Comparison of ENCODE assay signal across 8 cellular contexts in genomic region chr1:27392096-27392777, GRCh38. TPM values are rescaled to one million over a fixed set of nuclear protein-coding genes. Genes with fewer than 3 reads are reported as not detected.
DNase-seq lines count a peak whose midpoint lies in the region; ATAC-seq and TF ChIP-seq lines count a peak whose summit lies in the region.

Gene GPR3 (plus strand): TSS chr1:27392622. CDS start chr1:27393799, 1,177 bp downstream.

- no peaks in the 10 kb centered on the region for H3K9me3 Mint-ChIP-seq in T-cell

- peaks cover 11 to 26% (median 24%) of the 10 kb centered on the region in 3 donors for H3K4me1 Mint-ChIP-seq in T-cell

- peaks cover 14% of the 10 kb centered on the region for H3K4me1 ChIP-seq in prostate gland (replicated peaks)
- peaks cover 32% of the 10 kb centered on the region for H3K4me1 ChIP-seq in upper lobe of right lung

- H3K27ac Mint-ChIP-seq in T-cell = peak within 1 kb of the TSS; percentile 37 to 38

- WGBS in prostate gland = 1% methylated on average over 56 of the region's 69 CpGs

- intact Hi-C loops in left cardiac atrium (cut with DNase I) = loop anchor here in 1 of 2 donors (5.0 to 10.0 kb wide), 2 partner anchors 35 to 287 kb away; no protein-coding TSS in a partner anchor
- intact Hi-C loops in prostate gland (cut with DNase I) = loop anchor here (5.0 to 10.0 kb wide), 2 partner anchors 270 to 347 kb away; no protein-coding TSS in a partner anchor
- intact Hi-C loops in upper lobe of right lung (cut with DNase I) = loop anchor here (2.0 to 10.0 kb wide), 3 partner anchors 91 to 273 kb away; partner anchors contain the start of gene AHDC1

- peak within 1 kb of the TSS; percentile 69 to 95 (median 76) for H3K4me3 Mint-ChIP-seq in T-cell

- POLR2A ChIA-PET in T-cell (lab: Charles Lee) = interaction anchor here in 1 of 2 donors (0.6 kb wide), 1 partner anchor 1515 kb away, joined by 10 read pairs; no protein-coding TSS in a partner anchor

- peak; percentile 32 for TF ChIP-seq POLR2A in prostate gland (IDR thresholded peaks at IDR 0.05)

- ATAC-seq in HG02678 (IDR thresholded peaks at IDR 0.05; ENCODE audit: unreplicated experiment) = peak; percentile 82
- ATAC-seq in T-cell (replicated peaks in 1 of 4) = peak; percentile 91 to 93 (median 92)
- peak; percentile 94 for ATAC-seq in left cardiac atrium
- ATAC-seq in upper lobe of right lung = peak; percentile 87

- peak; percentile 95 for DNase-seq in GM10266 (ENCODE audit: extremely low spot score)
- DNase-seq in NCI-H1417 (lab: John Stamatoyannopoulos, UW) = peak; percentile 89 to 93 (median 92)
- DNase-seq in T-cell = peak; percentile 84 to 96 (median 91)
- peak; percentile 83 for DNase-seq in amniotic epithelial cell (ENCODE audit: low read depth)
- peak; percentile 95 for DNase-seq in left cardiac atrium
- peak; percentile 88 for DNase-seq in prostate gland (ENCODE audit: low spot score)
- peak; percentile 92 for DNase-seq in upper lobe of right lung

- H3K36me3 ChIP-seq in prostate gland (no peaks in the 10 kb centered on the region), upper lobe of right lung (no peaks in the 10 kb centered on the region)

- H3K36me3 Mint-ChIP-seq in T-cell = no peaks in the 10 kb centered on the region

- peaks cover 0 to 3% of the 10 kb centered on the region in 2 donors for H3K27me3 Mint-ChIP-seq in T-cell

- H3K9me3 ChIP-seq in prostate gland (no peaks in the 10 kb centered on the region), upper lobe of right lung (no peaks in the 10 kb centered on the region)

- H3K27ac ChIP-seq in prostate gland = peak within 1 kb of the TSS; percentile 15 to 63
- peak within 1 kb of the TSS; percentile 55 for H3K27ac ChIP-seq in upper lobe of right lung

- TF ChIP-seq CTCF in GM10266 (IDR thresholded peaks at IDR 0.05; ENCODE audit: control insufficient read depth, insufficient read depth, low read depth, missing control alignments) = peak; percentile 72
- TF ChIP-seq CTCF in prostate gland (IDR thresholded peaks at IDR 0.05) = peak; percentile 21 to 75 (median 62)
- peak; percentile 57 for TF ChIP-seq CTCF in upper lobe of right lung (IDR thresholded peaks at IDR 0.05)

- H3K27me3 ChIP-seq in prostate gland (replicated peaks; ENCODE audit: insufficient read depth) (no peaks in the 10 kb centered on the region), upper lobe of right lung (no peaks in the 10 kb centered on the region)

- H3K4me3 ChIP-seq in prostate gland (peak within 1 kb of the TSS; percentile 21 to 40), upper lobe of right lung (peak within 1 kb of the TSS; percentile 48)

- CTCF ChIA-PET in T-cell (lab: Charles Lee) = interaction anchor here in 1 of 2 donors (0.7 to 1.1 kb wide), 4 partner anchors 42 to 1513 kb away, joined by 3 to 7 read pairs (median 3); no protein-coding TSS in a partner anchor

RNA-seq across cellular contexts. Expression of gene GPR3, which starts in this region (rescaled TPM):
- total RNA-seq in T-cell (under 1 TPM in 2 of 5 donors, not detected in 3; 0.21 to 0.35 TPM), left cardiac atrium (10 to 100 TPM in 1 of 2 donors, 1 to 10 TPM in 1; 1.7 to 12.4 TPM), prostate gland (under 1 TPM; 0.14 to 0.57 TPM), upper lobe of right lung (0.90 TPM)

Comparison
In these comparisons a context has a peak if more than half of its experiments do, and no peak if none do; other contexts are left out.
1. Peak in every context shown above with its lines: DNase-seq, ATAC-seq, H3K4me3 ChIP-seq and H3K27ac ChIP-seq.
2. Peak in DNase-seq and ATAC-seq in T-cell; RNA of the gene not detected or under 1 TPM.
3. Peak in DNase-seq, H3K4me3 ChIP-seq and H3K27ac ChIP-seq in prostate gland; RNA of the gene not detected or under 1 TPM.
4. Peak in DNase-seq, ATAC-seq, H3K4me3 ChIP-seq and H3K27ac ChIP-seq in upper lobe of right lung; RNA of the gene not detected or under 1 TPM.